Comparison of ENCODE assay signal across 8 cellular contexts in genomic region chr17:68248199-68248825, GRCh38. TPM values are rescaled to one million over a fixed set of nuclear protein-coding genes. Genes with fewer than 3 reads are reported as not detected.
DNase-seq lines count a peak whose midpoint lies in the region; ATAC-seq and TF ChIP-seq lines count a peak whose summit lies in the region.

No MANE protein-coding gene starts in this region.

- peak overlapping the region; percentile 98 for H3K9ac ChIP-seq in MM.1S (ENCODE audit: low read length)

- no peaks in the 10 kb centered on the region for H3F3A ChIP-seq in MM.1S (ENCODE audit: insufficient read depth, low read length)

- no peaks in the 10 kb centered on the region for H3K27me3 ChIP-seq in H7 (ENCODE audit: control insufficient read depth, insufficient read depth, low read length)
- no peaks in the 10 kb centered on the region for H3K27me3 ChIP-seq in MM.1S (replicated peaks; ENCODE audit: insufficient read depth, low read length)
- no peaks in the 10 kb centered on the region for H3K27me3 ChIP-seq in gastrocnemius medialis

- H3K4me1 ChIP-seq in MM.1S (ENCODE audit: low read length) (peaks cover 11% of the 10 kb centered on the region), gastrocnemius medialis (peaks cover 12 to 14% of the 10 kb centered on the region in 2 donors)

- H3K4me3 ChIP-seq in H7 (ENCODE audit: insufficient read depth, low read depth, low read length) (peak overlapping the region; percentile 91), MM.1S (ENCODE audit: low read length) (peak overlapping the region; percentile 94), gastrocnemius medialis (peak overlapping the region; percentile 81 to 97 (median 96))

- intact Hi-C loops in gastrocnemius medialis (cut with DNase I; ENCODE audit: low total_unique reads) = loop anchor here (5.0 kb wide), 2 partner anchors 41 to 264 kb away; partner anchors contain the start of gene PRKAR1A

- H3K9me2 ChIP-seq in MM.1S (replicated peaks; ENCODE audit: insufficient read depth, low read length) = no peaks in the 10 kb centered on the region

- H4K20me1 ChIP-seq in MM.1S (ENCODE audit: insufficient read depth, low read length) = no peaks in the 10 kb centered on the region

- H3K36me3 ChIP-seq in H7 (replicated peaks; ENCODE audit: control insufficient read depth, insufficient read depth, low read length) = peaks cover 2% of the 10 kb centered on the region
- no peaks in the 10 kb centered on the region for H3K36me3 ChIP-seq in MM.1S (replicated peaks; ENCODE audit: insufficient read depth, low read length)
- peaks cover 0 to 29% of the 10 kb centered on the region in 2 donors for H3K36me3 ChIP-seq in gastrocnemius medialis

- DNase-seq in NCI-H524 (lab: John Stamatoyannopoulos, UW) (peak; percentile 79 to 80), NCI-H524 treated with DMSO at 0.1 percent for 48 hours (lab: John Stamatoyannopoulos, UW) (no peak), H7 (no peak), MM.1S (peak; percentile 45), amygdala (lab: John Stamatoyannopoulos, UW) (peak in 34 of 56 donors; percentile 39 to 91 (median 74)), hippocampal formation (lab: John Stamatoyannopoulos, UW) (peak; percentile 70 to 73), gastrocnemius medialis (peak; percentile 35 to 63), cerebellar nuclear complex (lab: John Stamatoyannopoulos, UW) (no peak)

- peak; percentile 39 to 53 for ATAC-seq in gastrocnemius medialis

- TF ChIP-seq CTCF in MM.1S (IDR thresholded peaks at IDR 0.05; ENCODE audit: low read length) (no peak), gastrocnemius medialis (IDR thresholded peaks at IDR 0.05 in 4 of 5, conservative IDR thresholded peaks at IDR 0.05 in 1 of 5) (no peak)

- no peaks in the 10 kb centered on the region for H3K9me3 ChIP-seq in MM.1S (replicated peaks; ENCODE audit: insufficient read depth, low read length)
- no peaks in the 10 kb centered on the region for H3K9me3 ChIP-seq in gastrocnemius medialis

- peaks cover 16% of the 10 kb centered on the region for H3K79me2 ChIP-seq in MM.1S (ENCODE audit: low read length)

- peak overlapping the region; percentile 90 for H3K4me2 ChIP-seq in MM.1S (ENCODE audit: low read depth, low read length)

- peak overlapping the region; percentile 77 for H2AFZ ChIP-seq in MM.1S (ENCODE audit: low read length)

- TF ChIP-seq POLR2A in gastrocnemius medialis (IDR thresholded peaks at IDR 0.05) = no peak

- H3K27ac ChIP-seq in MM.1S (ENCODE audit: low read length) (peak overlapping the region; percentile 86; the same call in 1 of the 2 replicates), gastrocnemius medialis (peak overlapping the region; percentile 89 to 100 (median 98))

- in situ Hi-C loops in gastrocnemius medialis (cut with MboI; ENCODE audit: low sequenced_read_pairs in 4 of 4) = no loop called here

RNA-seq across cellular contexts. Expression of gene AMZ2, which starts 0.5 kb away (rescaled TPM):
- total RNA-seq in H7 (2014; rRNA removed; shearing (Covaris generic)) = 73.7 and 94.3 TPM in 2 replicates
- total RNA-seq in gastrocnemius medialis = 10 to 100 TPM; 47.6 to 86.9 (median 61.8) TPM

RNA-seq across cellular contexts. Expression of gene SLC16A6, which starts 42.6 kb away (rescaled TPM):
- total RNA-seq in H7 (2014; rRNA removed; shearing (Covaris generic)) = 0.15 and 0.28 TPM in 2 replicates
- total RNA-seq in gastrocnemius medialis = 1 to 10 TPM in 3 of 4 donors, under 1 TPM in 1; 0.66 to 7.1 (median 3.8) TPM

RNA-seq across cellular contexts. Expression of gene ARSG, which starts 43.0 kb away (rescaled TPM):
- total RNA-seq in H7 (2014; rRNA removed; shearing (Covaris generic)) = 15.7 and 18.8 TPM in 2 replicates
- total RNA-seq in gastrocnemius medialis = 1 to 10 TPM; 3.3 to 6.1 (median 5.4) TPM

Comparison
In these comparisons a context has a peak if more than half of its experiments do, and no peak if none do; other contexts are left out.
1. DNase-seq: peak in NCI-H524 (2 of 2), MM.1S (single experiment), amygdala (34 of 56), hippocampal formation (2 of 2) and gastrocnemius medialis (2 of 2); none in NCI-H524 treated with DMSO at 0.1 percent for 48 hours (single experiment), H7 (single experiment) and cerebellar nuclear complex (0 of 2).
2. Peak in every context shown above with its lines, with median percentiles within 50 percentile points of each other: H3K4me3 ChIP-seq.